36 cellular contexts compared by ENCODE assay signal in genomic region chr10:51765284-51765971, GRCh38.
"Had no signal": no experiment of that assay in that cellular context is flagged by ENCODE, and none has a peak within 500 bp of the region (broad histone marks: within the 10 kb centered on the region; RNA-seq: fewer than 3 reads in every experiment).

No MANE protein-coding gene starts in this region.

- H3K27ac ChIP-seq: adrenal gland, body of pancreas, brain microvascular endothelial cell, breast epithelium, cardiac muscle cell, VCaP had no signal

- H3K27me3 ChIP-seq: adrenal gland, body of pancreas, brain microvascular endothelial cell, breast epithelium, cardiac muscle cell had no signal

- ATAC-seq: activated CD8-positive, alpha-beta T cell treated with anti-CD3 and anti-CD28 coated beads for 36 hours; activated naive CD4-positive, alpha-beta T cell treated with anti-CD3 and anti-CD28 coated beads, Interleukin-2, amount 50 U/mL, for 72 hours; activated T-cell treated with anti-CD3 and anti-CD28 coated beads, Interleukin-2, amount 50 U/mL, for 4 hours; activated T-cell treated with anti-CD3 and anti-CD28 coated beads, Interleukin-2, amount 50 U/mL, for 72 hours; activated T-helper 17 cell treated with anti-CD3 and anti-CD28 coated beads, Interleukin-2, amount 50 U/mL, for 72 hours; body of pancreas had no signal

- H3K4me1 ChIP-seq: adrenal gland, body of pancreas, breast epithelium had no signal

- FAIRE-seq: astrocyte, TTC549 had no signal

- H3K36me3 ChIP-seq: adrenal gland, brain microvascular endothelial cell, breast epithelium, cardiac muscle cell had no signal

- DNase-seq: activated B cell treated with CpG ODN at 0.5 μM for 24 hours; activated CD4-positive, alpha-beta memory T cell treated with anti-CD3 and anti-CD28 coated beads for 36 hours; activated CD4-positive, alpha-beta T cell treated with anti-CD3 and anti-CD28 coated beads for 4 hours; activated CD4-positive, alpha-beta T cell treated with anti-CD3 and anti-CD28 coated beads, Interleukin-2, amount 10 ng/mL, durations not matched to agents 24 days and 14 days; activated CD4-positive, alpha-beta T cell treated with anti-CD3 and anti-CD28 coated beads, Interleukin-2, amount 50 U/mL, for 1 hour; activated CD4-positive, alpha-beta T cell treated with anti-CD3 and anti-CD28 coated beads, Interleukin-2, amount 50 U/mL, for 4 hours; activated CD4-positive, CD25-positive, alpha-beta regulatory T cell treated with anti-CD3 and anti-CD28 coated beads, Interleukin-2, amount 50 U/mL, for 72 hours; activated CD8-positive, alpha-beta memory T cell treated with anti-CD3 and anti-CD28 coated beads, Interleukin-2, amount 50 U/mL, for 4 hours; activated CD8-positive, alpha-beta T cell treated with anti-CD3 and anti-CD28 coated beads for 36 hours; activated effector memory CD4-positive, alpha-beta T cell treated with anti-CD3 and anti-CD28 coated beads, Interleukin-2, amount 50 U/mL, for 16 hours; activated gamma-delta T cell treated with Interleukin-2 at 50 U/mL for 16 hours; activated naive CD4-positive, alpha-beta T cell; activated naive CD4-positive, alpha-beta T cell treated with anti-CD3 and anti-CD28 coated beads for 36 hours; activated naive CD4-positive, alpha-beta T cell treated with anti-CD3 and anti-CD28 coated beads, Interleukin-2, amount 50 U/mL, for 16 hours; activated naive CD8-positive, alpha-beta T cell treated with anti-CD3 and anti-CD28 coated beads for 36 hours; activated T-cell treated with anti-CD3 and anti-CD28 coated beads for 4 hours; activated T-cell treated with anti-CD3 and anti-CD28 coated beads, Interleukin-2, amount 50 U/mL, for 1 hour; activated T-cell treated with anti-CD3 and anti-CD28 coated beads, Interleukin-2, amount 50 U/mL, for 4 hours; activated T-cell treated with anti-CD3 and anti-CD28 coated beads, Interleukin-2, amount 50 U/mL, for 72 hours; adrenal gland; amniotic stem cell; aorta; body of pancreas; brain microvascular endothelial cell; caudate nucleus; cerebellar nuclear complex; T-helper 1 cell; T-helper 2 cell; T-helper 9 cell had no signal

- H3K4me3 ChIP-seq: adrenal gland, body of pancreas, breast epithelium, cardiac muscle cell had no signal

- H3K9me3 ChIP-seq: adrenal gland, body of pancreas, breast epithelium had no signal
